ENCODE assay signal across 17 cellular contexts in genomic region chr11:62875698-62876483, GRCh38. TPM values are rescaled to one million over a fixed set of nuclear protein-coding genes. Genes with fewer than 3 reads are reported as not detected.
A peak's percentile ranks its signal among the peaks of the same experiment; 100 is the strongest.
DNase-seq lines count a peak whose midpoint lies in the region; ATAC-seq and TF ChIP-seq lines count a peak whose summit lies in the region.
"Had no signal": no experiment of that assay in that cellular context is flagged by ENCODE, and none has a peak within 500 bp of the region (broad histone marks: within the 10 kb centered on the region; RNA-seq: fewer than 3 reads in every experiment).

No MANE protein-coding gene starts in this region.

- H3K9ac ChIP-seq in neural progenitor cell = no peak overlapping the region
- no peak overlapping the region for H3K9ac ChIP-seq in PC-3 (ENCODE audit: low read length)

- peaks cover 98% of the 10 kb centered on the region for H3K79me2 ChIP-seq in neural progenitor cell (ENCODE audit: low read depth)
- peaks cover 64% of the 10 kb centered on the region for H3K79me2 ChIP-seq in PC-3 (ENCODE audit: low read length)

- H3F3A ChIP-seq in neural progenitor cell (ENCODE audit: low read depth) (peaks cover 43% of the 10 kb centered on the region), PC-3 (ENCODE audit: low read length, unreplicated experiment) (peaks cover 12% of the 10 kb centered on the region)

- no peaks in the 10 kb centered on the region for H3K9me3 Mint-ChIP-seq in neural progenitor cell
- H3K9me3 Mint-ChIP-seq: activated CD4-positive, alpha-beta memory T cell treated with anti-CD3 and anti-CD28 coated beads for 36 hours; activated naive CD8-positive, alpha-beta T cell treated with anti-CD3 and anti-CD28 coated beads, Interleukin-2, amount 50 U/mL, for 24 hours; activated T-cell treated with anti-CD3 and anti-CD28 coated beads, Interleukin-2, amount 50 U/mL, for 72 hours; central memory CD8-positive, alpha-beta T cell; naive thymus-derived CD8-positive, alpha-beta T cell had no signal

- CTCF ChIA-PET in PC-3 (lab: Charles Lee) = no interaction called here

- H3K36me3 Mint-ChIP-seq in neural progenitor cell = peaks cover 9% of the 10 kb centered on the region

- H2AFZ ChIP-seq in neural progenitor cell (replicated peaks) = no peak overlapping the region
- H2AFZ ChIP-seq in PC-3 (ENCODE audit: low read length) = no peak overlapping the region

- H3K4me1 ChIP-seq in lower lobe of right lung (peaks cover 18% of the 10 kb centered on the region), neural progenitor cell (peaks cover 12% of the 10 kb centered on the region), PC-3 (ENCODE audit: insufficient read depth, low read length) (peaks cover 14% of the 10 kb centered on the region)

- no peaks in the 10 kb centered on the region for H3K27me3 ChIP-seq in lower lobe of right lung (ENCODE audit: low read depth)
- H3K27me3 ChIP-seq in neural progenitor cell = no peaks in the 10 kb centered on the region
- no peaks in the 10 kb centered on the region for H3K27me3 ChIP-seq in PC-3 (ENCODE audit: low read length)

- H3K27me3 Mint-ChIP-seq in neural progenitor cell (ENCODE audit: insufficient read depth, low read depth) = peaks cover 5% of the 10 kb centered on the region
- H3K27me3 Mint-ChIP-seq: activated CD4-positive, alpha-beta memory T cell treated with anti-CD3 and anti-CD28 coated beads for 36 hours; activated naive CD8-positive, alpha-beta T cell treated with anti-CD3 and anti-CD28 coated beads, Interleukin-2, amount 50 U/mL, for 24 hours; central memory CD8-positive, alpha-beta T cell; naive thymus-derived CD8-positive, alpha-beta T cell had no signal

- peaks cover 19% of the 10 kb centered on the region for H3K4me1 Mint-ChIP-seq in neural progenitor cell

- in situ Hi-C loops in astrocyte of the spinal cord (cut with HindIII; ENCODE audit: low sequenced_read_pairs) = no loop called here

- H3K4me3 ChIP-seq in astrocyte of the spinal cord (ENCODE audit: low read depth, low read length) (no peak overlapping the region), lower lobe of right lung (no peak overlapping the region), neural progenitor cell (no peak overlapping the region), PC-3 (ENCODE audit: low read length) (no peak overlapping the region)

- H3K9me3 ChIP-seq in lower lobe of right lung = no peaks in the 10 kb centered on the region
- H3K9me3 ChIP-seq in neural progenitor cell (ENCODE audit: low read depth) = no peaks in the 10 kb centered on the region
- no peaks in the 10 kb centered on the region for H3K9me3 ChIP-seq in PC-3 (ENCODE audit: low read length)

- no peaks in the 10 kb centered on the region for H3K9me2 ChIP-seq in PC-3 (replicated peaks; ENCODE audit: low read length)

- H3K27ac Mint-ChIP-seq in neural progenitor cell = no peak overlapping the region
- H3K27ac Mint-ChIP-seq: activated CD4-positive, alpha-beta memory T cell treated with anti-CD3 and anti-CD28 coated beads for 36 hours; activated naive CD8-positive, alpha-beta T cell treated with anti-CD3 and anti-CD28 coated beads, Interleukin-2, amount 50 U/mL, for 24 hours; naive thymus-derived CD8-positive, alpha-beta T cell had no signal

- H3K27ac ChIP-seq in lower lobe of right lung = no peak overlapping the region
- H3K27ac ChIP-seq in neural progenitor cell = no peak overlapping the region
- no peak overlapping the region for H3K27ac ChIP-seq in PC-3 (ENCODE audit: low read length)

- H4K20me1 ChIP-seq in neural progenitor cell (ENCODE audit: low read depth) (peaks cover 35% of the 10 kb centered on the region), PC-3 (ENCODE audit: low read length) (0 out of 2 replicates have a peak, but pooled peaks cover 6% of the 10 kb centered on the region)

- TF ChIP-seq CTCF in astrocyte of the spinal cord (IDR thresholded peaks at IDR 0.05; ENCODE audit: low read depth, low read length) = peak; percentile 1
- no peak for TF ChIP-seq CTCF in lower lobe of right lung (IDR thresholded peaks at IDR 0.05)
- TF ChIP-seq CTCF in neural progenitor cell (IDR thresholded peaks at IDR 0.05) = no peak
- no peak for TF ChIP-seq CTCF in PC-3 (conservative IDR thresholded peaks at IDR 0.05; ENCODE audit: low read depth, low read length)

- H3K4me3 Mint-ChIP-seq in neural progenitor cell = no peak overlapping the region
- H3K4me3 Mint-ChIP-seq: activated CD4-positive, alpha-beta memory T cell treated with anti-CD3 and anti-CD28 coated beads for 36 hours; activated naive CD8-positive, alpha-beta T cell treated with anti-CD3 and anti-CD28 coated beads, Interleukin-2, amount 50 U/mL, for 24 hours; activated T-cell treated with anti-CD3 and anti-CD28 coated beads, Interleukin-2, amount 50 U/mL, for 72 hours; central memory CD8-positive, alpha-beta T cell; naive thymus-derived CD8-positive, alpha-beta T cell had no signal

- H3K4me2 ChIP-seq in neural progenitor cell = no peak overlapping the region
- H3K4me2 ChIP-seq in PC-3 (ENCODE audit: low read length) = no peak overlapping the region

- POLR2A ChIA-PET in PC-3 (lab: Charles Lee; ENCODE audit: unreplicated experiment) = interaction anchor here (0.7 kb wide), 1 partner anchor 11 kb away, joined by 3 read pairs; no protein-coding TSS in a partner anchor

- intact Hi-C loops in lower lobe of right lung (cut with DNase I) (no loop called here), PC-3 (cut with micrococcal nuclease) (no loop called here)

- DNase-seq in DMS 273 treated with DMSO at 0.1 percent for 48 hours (lab: John Stamatoyannopoulos, UW) = peak; percentile 34
- DNase-seq in astrocyte of the spinal cord (ENCODE audit: low read depth, low spot score) = no peak
- peak; percentile 27 for DNase-seq in lower lobe of right lung
- no peak for DNase-seq in neural progenitor cell (ENCODE audit: low spot score)
- no peak for DNase-seq in PC-3
- no peak for DNase-seq in NCI-H1105 treated with DMSO at 0.1 percent for 48 hours (lab: John Stamatoyannopoulos, UW)
- DNase-seq: activated CD4-positive, alpha-beta memory T cell treated with anti-CD3 and anti-CD28 coated beads for 36 hours; activated naive CD8-positive, alpha-beta T cell treated with anti-CD3 and anti-CD28 coated beads, Interleukin-2, amount 50 U/mL, for 24 hours; activated T-cell treated with anti-CD3 and anti-CD28 coated beads, Interleukin-2, amount 50 U/mL, for 72 hours; naive thymus-derived CD8-positive, alpha-beta T cell; NCI-H2029 treated with DMSO at 0.1 percent for 48 hours; NCI-H524 treated with DMSO at 0.1 percent for 48 hours; OCI-M1; retina had no signal

- H3K36me3 ChIP-seq in lower lobe of right lung (no peaks in the 10 kb centered on the region), neural progenitor cell (no peaks in the 10 kb centered on the region), PC-3 (ENCODE audit: low read depth, low read length) (peaks cover 26% of the 10 kb centered on the region; the same call in 1 of the 2 replicates)

- ATAC-seq in lower lobe of right lung (no peak), PC-3 (no peak)
- ATAC-seq: activated naive CD8-positive, alpha-beta T cell treated with anti-CD3 and anti-CD28 coated beads, Interleukin-2, amount 50 U/mL, for 24 hours; activated T-cell treated with anti-CD3 and anti-CD28 coated beads, Interleukin-2, amount 50 U/mL, for 72 hours; naive thymus-derived CD8-positive, alpha-beta T cell had no signal

- no TSS peak for BruUV-seq in PC-3 (replicated peaks; lab: Mats Ljungman, UMichigan)

RNA-seq across cellular contexts. Expression of gene SLC3A2, which starts 4.8 kb away (rescaled TPM):
- total RNA-seq in lower lobe of right lung (214 TPM), neural progenitor cell (ENCODE audit: low replicate concordance) (99.8 and 130 TPM in 2 replicates), PC-3 (2014; rRNA removed) (243 and 304 TPM in 2 replicates)

RNA-seq across cellular contexts. Expression of gene WDR74, which starts 36.5 kb away (rescaled TPM):
- total RNA-seq in lower lobe of right lung = 35.3 TPM
- total RNA-seq in neural progenitor cell (ENCODE audit: low replicate concordance) = 40.0 and 47.4 TPM in 2 replicates
- total RNA-seq in PC-3 (2014; rRNA removed) = 217 and 222 TPM in 2 replicates

RNA-seq across cellular contexts. Expression of gene TEX54, which starts 43.2 kb away (rescaled TPM):
- total RNA-seq in lower lobe of right lung = not detected
- total RNA-seq in neural progenitor cell (ENCODE audit: low replicate concordance) = not detected in 2 replicates
- not detected in 2 replicates for total RNA-seq in PC-3 (2014; rRNA removed)
- total RNA-seq: frontal cortex, lung microvascular endothelial cell had no signal

RNA-seq across cellular contexts. Expression of gene STX5, which starts 44.0 kb away (rescaled TPM):
- total RNA-seq in lower lobe of right lung = 42.0 TPM
- total RNA-seq in neural progenitor cell (ENCODE audit: low replicate concordance) = 30.2 and 32.9 TPM in 2 replicates
- total RNA-seq in PC-3 (2014; rRNA removed) = 41.4 and 48.2 TPM in 2 replicates

RNA-seq across cellular contexts. Expression of gene CHRM1, which starts 45.3 kb away (rescaled TPM):
- total RNA-seq in lower lobe of right lung (6.8 TPM), neural progenitor cell (ENCODE audit: low replicate concordance) (not detected in 2 replicates), PC-3 (2014; rRNA removed) (not detected in 2 replicates)
- total RNA-seq: activated CD4-positive, alpha-beta memory T cell treated with anti-CD3 and anti-CD28 coated beads for 36 hours; activated T-cell treated with anti-CD3 and anti-CD28 coated beads, Interleukin-2, amount 50 U/mL, for 72 hours; lung microvascular endothelial cell; naive thymus-derived CD8-positive, alpha-beta T cell had no signal

Comparison
In these comparisons a context has a peak if more than half of its experiments do, and no peak if none do; other contexts are left out.
1. DNase-seq: peak in DMS 273 treated with DMSO at 0.1 percent for 48 hours (single experiment) and lower lobe of right lung (single experiment); none in astrocyte of the spinal cord (single experiment), neural progenitor cell (single experiment), PC-3 (single experiment) and NCI-H1105 treated with DMSO at 0.1 percent for 48 hours (single experiment).